8 cellular contexts compared by ENCODE assay signal in the genomic region with DNA sequence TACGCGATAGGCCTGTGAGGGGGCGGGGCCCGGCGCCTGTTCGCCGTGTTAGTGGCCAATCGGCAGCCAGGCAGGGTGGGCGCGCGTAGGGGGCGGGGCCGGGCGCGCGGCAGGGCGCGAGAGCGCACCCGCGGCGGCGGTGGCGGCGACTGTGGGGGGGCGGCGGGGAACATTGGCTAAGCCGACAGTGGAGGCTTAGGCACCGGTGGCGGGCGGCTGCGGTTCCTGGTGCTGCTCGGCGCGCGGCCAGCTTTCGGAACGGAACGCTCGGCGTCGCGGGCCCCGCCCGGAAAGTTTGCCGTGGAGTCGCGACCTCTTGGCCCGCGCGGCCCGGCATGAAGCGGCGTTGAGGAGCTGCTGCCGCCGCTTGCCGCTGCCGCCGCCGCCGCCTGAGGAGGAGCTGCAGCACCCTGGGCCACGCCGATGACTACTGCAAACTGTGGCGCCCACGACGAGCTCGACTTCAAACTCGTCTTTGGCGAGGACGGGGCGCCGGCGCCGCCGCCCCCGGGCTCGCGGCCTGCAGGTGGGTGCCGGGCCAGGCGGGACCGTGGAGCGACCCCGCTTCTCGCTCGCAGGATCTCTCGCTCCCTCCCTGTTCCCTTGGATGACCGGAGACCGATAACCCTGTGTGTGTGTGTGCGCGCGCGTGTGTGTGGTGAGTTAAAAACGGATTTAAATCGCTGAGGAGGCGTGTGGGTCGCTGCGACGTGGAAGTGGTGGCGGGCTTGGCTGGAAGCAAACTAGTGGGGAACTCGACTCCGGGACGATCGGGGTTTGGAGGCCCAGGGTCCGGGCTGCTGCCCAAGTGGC. TPM values are rescaled to one million over a fixed set of nuclear protein-coding genes. Genes with fewer than 3 reads are reported as not detected.
DNase-seq lines count a peak whose midpoint lies in the region; ATAC-seq and TF ChIP-seq lines count a peak whose summit lies in the region.

A gene (plus strand): TSS at position 112 of the 813 bp plus-strand sequence. CDS start 312 bp downstream, at position 424.

- peak within 1 kb of the TSS; percentile 57 for H3K4ac ChIP-seq in mesendoderm (ENCODE audit: low read depth, low read length)

- H2BK15ac ChIP-seq in mesendoderm (replicated peaks; ENCODE audit: low read depth), result no peak within 1 kb of the TSS

- H3K4me3 Mint-ChIP-seq in effector memory CD8-positive, alpha-beta T cell, result peak within 1 kb of the TSS; percentile 77 to 93

- peaks cover 60 to 69% of the 10 kb centered on the region in 2 donors for H3K4me1 Mint-ChIP-seq in effector memory CD8-positive, alpha-beta T cell (ENCODE audit: low read depth in 2 of 2)

- peak within 1 kb of the TSS; percentile 81 for H2BK5ac ChIP-seq in mesendoderm (ENCODE audit: low read length)

- H3K36me3 Mint-ChIP-seq in effector memory CD8-positive, alpha-beta T cell (ENCODE audit: insufficient read depth), result peaks cover 16% of the 10 kb centered on the region

- peak within 1 kb of the TSS; percentile 74 for H3K23ac ChIP-seq in mesendoderm (ENCODE audit: low read length)

- peak within 1 kb of the TSS; percentile 94 for H4K8ac ChIP-seq in mesendoderm (ENCODE audit: low read depth, low read length)

- peak within 1 kb of the TSS; percentile 60 for H4K5ac ChIP-seq in mesendoderm (ENCODE audit: low read length)

- no peak within 1 kb of the TSS for H2AK5ac ChIP-seq in mesendoderm (ENCODE audit: low read length)

- peak within 1 kb of the TSS; percentile 86 to 91 for H3K27ac Mint-ChIP-seq in effector memory CD8-positive, alpha-beta T cell

- H4K20me1 ChIP-seq in BLaER1, result peaks cover 40% of the 10 kb centered on the region

- peaks cover 19% of the 10 kb centered on the region for H3K79me2 ChIP-seq in mesendoderm (ENCODE audit: control insufficient read depth, insufficient read depth, low read length)

- no peaks in the 10 kb centered on the region for H3K9me3 ChIP-seq in BLaER1

- no peak within 1 kb of the TSS for H2BK120ac ChIP-seq in mesendoderm (ENCODE audit: low read depth, low read length)

- H3K9me3 Mint-ChIP-seq in effector memory CD8-positive, alpha-beta T cell, result no peaks in the 10 kb centered on the region

- TF ChIP-seq POLR2A in GM19099 (IDR thresholded peaks at IDR 0.05; ENCODE audit: extremely low read depth, insufficient read length, low read depth), result peak; percentile 70

- H3K36me3 ChIP-seq in BLaER1 (no peaks in the 10 kb centered on the region), mesendoderm (ENCODE audit: control insufficient read depth, insufficient read depth, low read length) (no peaks in the 10 kb centered on the region)

- H3K4me2 ChIP-seq in BLaER1 (peak within 1 kb of the TSS; percentile 91), mesendoderm (ENCODE audit: low read length) (peak within 1 kb of the TSS; percentile 70)

- peak within 1 kb of the TSS; percentile 96 for H3K56ac ChIP-seq in mesendoderm (ENCODE audit: low read length)

- H3K27me3 Mint-ChIP-seq in effector memory CD8-positive, alpha-beta T cell, result no peaks in the 10 kb centered on the region

- H3K18ac ChIP-seq in mesendoderm (ENCODE audit: low read length), result peak within 1 kb of the TSS; percentile 46

- no CpG with 5 or more reads among the region's 104 CpGs for WGBS in mesendoderm (ENCODE audit: extremely low coverage, insufficient coverage, low lambda C conversion rate)

- H3K9ac ChIP-seq in BLaER1, result peak within 1 kb of the TSS; percentile 91
- H3K9ac ChIP-seq in mesendoderm (ENCODE audit: low read length), result peak within 1 kb of the TSS; percentile 94

- H3K27me3 ChIP-seq in BLaER1, result no peaks in the 10 kb centered on the region
- no peaks in the 10 kb centered on the region for H3K27me3 ChIP-seq in mesendoderm (ENCODE audit: insufficient read depth, low read length, poor library complexity)

- H3K79me1 ChIP-seq in mesendoderm (ENCODE audit: low read length), result no peaks in the 10 kb centered on the region

- H3K27ac ChIP-seq in BLaER1 (peak within 1 kb of the TSS; percentile 95), mesendoderm (ENCODE audit: low read depth, low read length) (peak within 1 kb of the TSS; percentile 93)

- H3K4me3 ChIP-seq in BLaER1 (peak within 1 kb of the TSS; percentile 89), mesendoderm (ENCODE audit: low read length) (peak within 1 kb of the TSS; percentile 78)

- ATAC-seq in HG03354 (IDR thresholded peaks at IDR 0.05; ENCODE audit: poor library complexity, severe bottlenecking, unreplicated experiment), result peak; percentile 62
- peak; percentile 78 for ATAC-seq in effector memory CD8-positive, alpha-beta T cell (replicated peaks)

- H3K4me1 ChIP-seq in BLaER1 (peaks cover 79% of the 10 kb centered on the region), mesendoderm (ENCODE audit: control insufficient read depth, low read depth, low read length) (no peaks in the 10 kb centered on the region)

- peak; percentile 14 for DNase-seq in NCI-H82 treated with DMSO at 0.1 percent for 48 hours (lab: John Stamatoyannopoulos, UW; ENCODE audit: unreplicated experiment)
- peak; percentile 98 for DNase-seq in activated CD8-positive, alpha-beta memory T cell treated with anti-CD3 and anti-CD28 coated beads for 4 hours (ENCODE audit: low read depth in 2 of 2)
- peak; percentile 95 to 98 (median 96) for DNase-seq in effector memory CD8-positive, alpha-beta T cell
- peak; percentile 75 for DNase-seq in mesendoderm
- peak; percentile 98 for DNase-seq in stimulated activated CD8-positive, alpha-beta memory T cell treated with anti-CD3 and anti-CD28 coated beads, Interleukin-12 subunit alpha, Interleukin-12 subunit beta, amount 100 ng/mL, for 4 hours (ENCODE audit: low read depth)

RNA-seq across cellular contexts. Expression of the gene that starts here (rescaled TPM):
- 18.9 TPM for polyA plus RNA-seq in mesendoderm (2013, experiment 1 of 2)
- 18.0 TPM for polyA plus RNA-seq in mesendoderm (2013, experiment 2 of 2)

Comparison
In these comparisons a context has a peak if more than half of its experiments do, and no peak if none do; other contexts are left out.
1. Peak in every context shown above with its lines: DNase-seq, ATAC-seq, H3K4me3 ChIP-seq and H3K27ac ChIP-seq.
2. DNase-seq: peak in every context shown above with its lines; median percentile 98 in activated CD8-positive, alpha-beta memory T cell treated with anti-CD3 and anti-CD28 coated beads for 4 hours; 98 in stimulated activated CD8-positive, alpha-beta memory T cell treated with anti-CD3 and anti-CD28 coated beads, Interleukin-12 subunit alpha, Interleukin-12 subunit beta, amount 100 ng/mL, for 4 hours; 96 in effector memory CD8-positive, alpha-beta T cell; 75 in mesendoderm; 14 in NCI-H82 treated with DMSO at 0.1 percent for 48 hours.